In the genomic region with DNA sequence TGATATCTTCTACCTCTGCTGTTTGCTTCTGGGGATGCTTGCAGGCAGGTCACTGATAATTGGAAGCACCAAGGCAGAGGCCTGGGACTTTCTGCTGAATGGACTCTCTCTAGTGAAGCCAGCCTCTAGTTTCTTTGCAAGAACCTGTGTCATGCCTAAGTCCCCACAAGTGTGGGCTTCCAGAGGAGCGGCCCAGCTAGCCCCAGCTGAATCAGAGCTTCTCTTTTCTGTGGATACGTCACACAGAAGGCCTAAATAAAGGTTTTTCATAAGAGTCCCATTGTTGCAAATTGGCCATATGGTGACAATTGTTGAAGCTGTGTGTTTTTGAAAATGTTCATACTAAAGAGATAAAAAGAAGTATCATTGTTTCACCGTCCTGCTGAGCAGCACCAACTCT, we compare ENCODE assay signal across 27 cellular contexts. TPM values are rescaled to one million over a fixed set of nuclear protein-coding genes. Genes with fewer than 3 reads are reported as not detected.
"Had no signal": no experiment of that assay in that cellular context is flagged by ENCODE, and none has a peak within 500 bp of the region (broad histone marks: within the 10 kb centered on the region; RNA-seq: fewer than 3 reads in every experiment).

No MANE protein-coding gene starts in this region.

- H3K27ac Mint-ChIP-seq: activated CD8-positive, alpha-beta T cell treated with anti-CD3 and anti-CD28 coated beads, Interleukin-2, amount 10 ng/mL, durations not matched to agents 7 days and 5 days; activated naive CD8-positive, alpha-beta T cell; activated T-helper 1 cell treated with anti-CD3 and anti-CD28 coated beads, Interleukin-12 subunit alpha, Interleukin-12 subunit beta, Interleukin-2, Interleukin-4 antibody, amounts not matched to agents 30 ng/mL and 10 ng/mL and 1 ng/mL, durations not matched to agents 14 hours and 24 hours and 36 hours; T-helper 17 cell; WTC11 had no signal

- DNase-seq: activated CD4-positive, alpha-beta T cell treated with anti-CD3 and anti-CD28 coated beads for 48 hours; activated CD4-positive, alpha-beta T cell treated with anti-CD3 and anti-CD28 coated beads, Interleukin-2, amount 50 U/mL, for 4 hours; activated CD4-positive, CD25-positive, alpha-beta regulatory T cell treated with anti-CD3 and anti-CD28 coated beads, Interleukin-2, amount 50 U/mL, for 72 hours; activated CD8-positive, alpha-beta memory T cell treated with anti-CD3 and anti-CD28 coated beads, Interleukin-2, amount 50 U/mL, for 48 hours; activated CD8-positive, alpha-beta T cell treated with anti-CD3 and anti-CD28 coated beads, Interleukin-2, amount 10 ng/mL, durations not matched to agents 7 days and 5 days; activated effector memory CD4-positive, alpha-beta T cell treated with Interleukin-2 at 50 U/mL for 16 hours; activated naive CD4-positive, alpha-beta T cell treated with Interleukin-2 at 50 U/mL for 16 hours; activated T-cell treated with anti-CD3 and anti-CD28 coated beads, Interleukin-2, amount 50 U/mL, for 1 hour; Karpas-422; MM.1S; NCI-H1105; NCI-H1436; NCI-H1694 treated with DMSO at 0.1 percent for 48 hours; NCI-H2029 treated with DMSO at 0.1 percent for 48 hours; NCI-H345; NCI-H510A; NCI-H526 treated with DMSO at 0.1 percent for 48 hours; NCI-H82; SIG-M5; T-helper 17 cell; T-helper 9 cell had no signal

- H3K36me3 Mint-ChIP-seq: activated naive CD8-positive, alpha-beta T cell; WTC11 had no signal

- ATAC-seq: activated CD8-positive, alpha-beta T cell treated with anti-CD3 and anti-CD28 coated beads, Interleukin-2, amount 10 ng/mL, durations not matched to agents 7 days and 5 days; K562; T-helper 17 cell; WTC11 had no signal

- H3K4me3 ChIP-seq: K562 had no signal

- H3K9me3 Mint-ChIP-seq: activated T-helper 1 cell treated with anti-CD3 and anti-CD28 coated beads, Interleukin-12 subunit alpha, Interleukin-12 subunit beta, Interleukin-2, Interleukin-4 antibody, amounts not matched to agents 30 ng/mL and 10 ng/mL and 1 ng/mL, durations not matched to agents 14 hours and 24 hours and 36 hours had no signal

- H3K27me3 Mint-ChIP-seq: activated naive CD8-positive, alpha-beta T cell had no signal

- H3K4me3 Mint-ChIP-seq: activated CD8-positive, alpha-beta T cell treated with anti-CD3 and anti-CD28 coated beads, Interleukin-2, amount 10 ng/mL, durations not matched to agents 7 days and 5 days; activated naive CD8-positive, alpha-beta T cell; activated T-helper 1 cell treated with anti-CD3 and anti-CD28 coated beads, Interleukin-12 subunit alpha, Interleukin-12 subunit beta, Interleukin-2, Interleukin-4 antibody, amounts not matched to agents 30 ng/mL and 10 ng/mL and 1 ng/mL, durations not matched to agents 14 hours and 24 hours and 36 hours; T-helper 17 cell; WTC11 had no signal

- H3K4me1 Mint-ChIP-seq: T-helper 17 cell, WTC11 had no signal

RNA-seq across cellular contexts. Expression of a gene that starts 6.8 kb away (rescaled TPM):
- total RNA-seq: activated CD8-positive, alpha-beta T cell treated with anti-CD3 and anti-CD28 coated beads, Interleukin-2, amount 10 ng/mL, durations not matched to agents 7 days and 5 days; activated T-helper 1 cell treated with anti-CD3 and anti-CD28 coated beads, Interleukin-12 subunit alpha, Interleukin-12 subunit beta, Interleukin-2, Interleukin-4 antibody, amounts not matched to agents 30 ng/mL and 10 ng/mL and 1 ng/mL, durations not matched to agents 14 hours and 24 hours and 36 hours; K562; OCI-LY7; RPMI7951; T-helper 17 cell had no signal
